24 cellular contexts compared by ENCODE assay signal in the genomic region with DNA sequence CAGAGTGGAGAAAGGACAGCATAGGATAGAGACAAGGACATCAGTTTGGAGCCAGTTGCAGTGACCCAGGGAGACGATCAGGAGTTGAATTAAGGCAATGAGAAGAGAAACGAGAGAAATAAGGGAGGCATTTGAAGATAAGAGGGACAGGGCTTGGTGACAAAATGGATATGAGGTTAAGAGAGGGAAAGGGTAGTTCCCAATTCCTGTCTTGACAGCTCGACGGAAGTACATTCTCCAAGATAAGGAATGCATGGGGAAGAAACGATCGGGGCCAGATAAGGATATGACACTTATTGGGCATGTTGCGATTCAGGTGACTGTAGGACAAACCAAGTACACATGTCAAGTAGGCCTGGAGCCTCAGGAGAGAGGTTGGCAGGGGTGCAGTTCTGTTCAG. TPM values are rescaled to one million over a fixed set of nuclear protein-coding genes. Genes with fewer than 3 reads are reported as not detected.
"Had no signal": no experiment of that assay in that cellular context is flagged by ENCODE, and none has a peak within 500 bp of the region (broad histone marks: within the 10 kb centered on the region; RNA-seq: fewer than 3 reads in every experiment).

No MANE protein-coding gene starts in this region.

- H3K9me3 ChIP-seq: left lung, lower lobe of right lung, neutrophil, psoas muscle, right lobe of liver, tibial nerve, uterus had no signal

- H3K27me3 ChIP-seq: left lung, neural progenitor cell, right lobe of liver, tibial nerve, uterus had no signal

- H3K4me2 ChIP-seq: neural progenitor cell, smooth muscle cell had no signal

- ATAC-seq: left colon, left lung, lower lobe of right lung, natural killer cell, psoas muscle, right lobe of liver had no signal

- H2AFZ ChIP-seq: neural progenitor cell, parathyroid adenoma had no signal

- H3K36me3 ChIP-seq: left lung, lower lobe of right lung, neural progenitor cell, neutrophil, right lobe of liver, tibial nerve, uterus had no signal

- H3K27ac ChIP-seq: left lung, lower lobe of right lung, neural progenitor cell, neutrophil, parathyroid adenoma, psoas muscle, right lobe of liver, tibial nerve, uterus had no signal

- H3K4me1 ChIP-seq: neural progenitor cell, parathyroid adenoma, psoas muscle, right lobe of liver, tibial nerve, uterus had no signal

- H3K4me3 ChIP-seq: left lung, lower lobe of right lung, neural progenitor cell, psoas muscle, right lobe of liver, smooth muscle cell, tibial nerve, uterus had no signal

- DNase-seq: hippocampal formation; immature natural killer cell; left lung; lower lobe of right lung; mammary epithelial cell; mesendoderm; naive B cell; natural killer cell; nephron progenitor cell; occipital lobe; psoas muscle; right lobe of liver; stimulated activated CD4-positive, alpha-beta T cell treated with anti-CD3 and anti-CD28 coated beads, Interleukin-12 subunit alpha, Interleukin-12 subunit beta, amount 100 ng/mL, for 4 hours; stimulated activated CD4-positive, alpha-beta T cell treated with anti-CD3 and anti-CD28 coated beads, Interleukin-15, amount 100 ng/mL, for 24 hours; stimulated activated CD4-positive, alpha-beta T cell treated with anti-CD3 and anti-CD28 coated beads, Interleukin-2, amount 100 ng/mL, for 24 hours; stimulated activated CD4-positive, alpha-beta T cell treated with anti-CD3 and anti-CD28 coated beads, Interleukin-4, amount 100 ng/mL, for 1 hour; stimulated activated naive CD4-positive, alpha-beta T cell; uterus had no signal

- H3K9ac ChIP-seq: neural progenitor cell, parathyroid adenoma had no signal

RNA-seq across cellular contexts. Expression of a gene that starts 18.7 kb away (rescaled TPM):
- polyA plus RNA-seq: immature natural killer cell had no signal
